Comparison of ENCODE assay signal across 15 cellular contexts in the genomic region with DNA sequence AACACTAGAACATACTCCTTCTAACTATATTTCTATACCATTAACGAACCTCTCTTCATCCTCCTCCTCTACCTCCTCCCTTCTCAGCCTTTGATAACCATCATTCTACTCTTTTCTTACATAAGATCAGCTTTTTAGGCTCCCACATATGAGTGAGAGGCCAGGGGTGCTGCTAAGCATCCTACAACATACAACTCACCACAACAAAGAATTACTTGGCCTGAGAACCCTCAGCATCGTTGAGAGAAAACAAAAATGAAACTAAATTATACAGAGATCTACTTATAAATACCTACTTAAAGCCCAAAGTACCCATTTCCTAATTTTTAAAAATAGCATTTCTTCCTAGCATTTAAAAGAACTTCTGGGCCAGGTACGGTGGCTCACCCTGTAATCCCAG.
DNase-seq lines count a peak whose midpoint lies in the region; ATAC-seq and TF ChIP-seq lines count a peak whose summit lies in the region.
"Had no signal": no experiment of that assay in that cellular context is flagged by ENCODE, and none has a peak within 500 bp of the region (broad histone marks: within the 10 kb centered on the region; RNA-seq: fewer than 3 reads in every experiment).

No MANE protein-coding gene starts in this region.

- DNase-seq in GM12865 (ENCODE audit: low read depth) (peak; percentile 18), SW480 (ENCODE audit: low spot score) (no peak), H4 (ENCODE audit: low spot score) (no peak), foreskin keratinocyte (no peak)
- no peak for DNase-seq in central memory CD8-positive, alpha-beta T cell (ENCODE audit: low spot score in 2 of 2)
- DNase-seq: activated CD4-positive, CD25-positive, alpha-beta regulatory T cell; COR-L47; cortex of kidney; ovary; SK-N-SH; stimulated activated CD4-positive, alpha-beta T cell treated with anti-CD3 and anti-CD28 coated beads, Interleukin-12 subunit alpha, Interleukin-12 subunit beta, amount 100 ng/mL, for 4 hours had no signal

- H3K36me3 Mint-ChIP-seq in central memory CD8-positive, alpha-beta T cell (ENCODE audit: insufficient read depth) = no peaks in the 10 kb centered on the region

- no peak overlapping the region for H2AFZ ChIP-seq in Loucy (ENCODE audit: low read length)

- H3K4me1 ChIP-seq in Loucy (ENCODE audit: insufficient read depth, low read length, poor library complexity, severe bottlenecking) = peaks cover 6% of the 10 kb centered on the region
- H3K4me1 ChIP-seq in foreskin keratinocyte = no peaks in the 10 kb centered on the region
- H3K4me1 ChIP-seq: tibial nerve had no signal

- no peaks in the 10 kb centered on the region for H3K36me3 ChIP-seq in Loucy (ENCODE audit: insufficient read depth, low read length)
- H3K36me3 ChIP-seq: ovary had no signal

- no peak overlapping the region for H3K4me3 ChIP-seq in GM12865 (ENCODE audit: low read depth, low read length)
- H3K4me3 ChIP-seq in Loucy (ENCODE audit: low read length, poor library complexity, severe bottlenecking) = peak overlapping the region; percentile 7
- H3K4me3 ChIP-seq: ovary, tibial nerve had no signal

- H3F3A ChIP-seq in Loucy (ENCODE audit: low read depth) = no peaks in the 10 kb centered on the region

- no peak for TF ChIP-seq CTCF in GM12865 (IDR thresholded peaks at IDR 0.05; ENCODE audit: insufficient read depth, low read depth, low read length, missing control alignments)
- TF ChIP-seq CTCF in Loucy (conservative IDR thresholded peaks at IDR 0.05; ENCODE audit: low read length) = no peak
- no peak for TF ChIP-seq CTCF in foreskin keratinocyte (conservative IDR thresholded peaks at IDR 0.05)

- H3K4me2 ChIP-seq in Loucy (ENCODE audit: low read depth, low read length, poor library complexity, severe bottlenecking) = peak overlapping the region; percentile 9
- H3K4me2 ChIP-seq: SK-N-SH had no signal

- peak overlapping the region; percentile 15 for H3K27ac Mint-ChIP-seq in central memory CD8-positive, alpha-beta T cell (ENCODE audit: low read depth)

- H3K27me3 ChIP-seq in Loucy (ENCODE audit: insufficient read depth, low read length, poor library complexity, severe bottlenecking) (no peaks in the 10 kb centered on the region), foreskin keratinocyte (no peaks in the 10 kb centered on the region)
- H3K27me3 ChIP-seq: ovary, tibial nerve had no signal

- H3K9me3 Mint-ChIP-seq in central memory CD8-positive, alpha-beta T cell = no peaks in the 10 kb centered on the region

- no peaks in the 10 kb centered on the region for H3K79me2 ChIP-seq in Loucy (ENCODE audit: insufficient read depth, low read length)

- H3K27me3 Mint-ChIP-seq in central memory CD8-positive, alpha-beta T cell = no peaks in the 10 kb centered on the region

- H3K9me2 ChIP-seq in Loucy (replicated peaks; ENCODE audit: low read depth, low read length) = no peaks in the 10 kb centered on the region
- H3K9me2 ChIP-seq: SK-N-SH had no signal

- no peak overlapping the region for H3K9ac ChIP-seq in Loucy (ENCODE audit: low read depth, low read length, poor library complexity, severe bottlenecking)
- H3K9ac ChIP-seq: SK-N-SH had no signal

- H4K20me1 ChIP-seq in Loucy (ENCODE audit: insufficient read depth, low read length, poor library complexity, severe bottlenecking) = no peaks in the 10 kb centered on the region

- H3K4me3 Mint-ChIP-seq in central memory CD8-positive, alpha-beta T cell = peak overlapping the region; percentile 30

- peaks cover 10% of the 10 kb centered on the region for H3K4me1 Mint-ChIP-seq in central memory CD8-positive, alpha-beta T cell

- no peak overlapping the region for H3K27ac ChIP-seq in foreskin keratinocyte
- H3K27ac ChIP-seq: ovary, tibial nerve had no signal

- H3K9me3 ChIP-seq in Loucy (ENCODE audit: insufficient read depth, low read depth, low read length) = no peaks in the 10 kb centered on the region
- H3K9me3 ChIP-seq: ovary, SK-N-SH, tibial nerve had no signal

- ATAC-seq in GM19372 (IDR thresholded peaks at IDR 0.05; ENCODE audit: low read depth, unreplicated experiment) = peak; percentile 74
- ATAC-seq in central memory CD8-positive, alpha-beta T cell (replicated peaks; ENCODE audit: extremely low read depth, poor library complexity, severe bottlenecking) = peak; percentile 93
- no peak for ATAC-seq in GM19467 (IDR thresholded peaks at IDR 0.05; ENCODE audit: unreplicated experiment)
- ATAC-seq in foreskin keratinocyte = no peak

Comparison
In these comparisons a context has a peak if more than half of its experiments do, and no peak if none do; other contexts are left out.
1. ATAC-seq: peak in GM19372 (single experiment) and central memory CD8-positive, alpha-beta T cell (single experiment); none in GM19467 (single experiment) and foreskin keratinocyte (single experiment).